26 cellular contexts compared by ENCODE assay signal in the genomic region with DNA sequence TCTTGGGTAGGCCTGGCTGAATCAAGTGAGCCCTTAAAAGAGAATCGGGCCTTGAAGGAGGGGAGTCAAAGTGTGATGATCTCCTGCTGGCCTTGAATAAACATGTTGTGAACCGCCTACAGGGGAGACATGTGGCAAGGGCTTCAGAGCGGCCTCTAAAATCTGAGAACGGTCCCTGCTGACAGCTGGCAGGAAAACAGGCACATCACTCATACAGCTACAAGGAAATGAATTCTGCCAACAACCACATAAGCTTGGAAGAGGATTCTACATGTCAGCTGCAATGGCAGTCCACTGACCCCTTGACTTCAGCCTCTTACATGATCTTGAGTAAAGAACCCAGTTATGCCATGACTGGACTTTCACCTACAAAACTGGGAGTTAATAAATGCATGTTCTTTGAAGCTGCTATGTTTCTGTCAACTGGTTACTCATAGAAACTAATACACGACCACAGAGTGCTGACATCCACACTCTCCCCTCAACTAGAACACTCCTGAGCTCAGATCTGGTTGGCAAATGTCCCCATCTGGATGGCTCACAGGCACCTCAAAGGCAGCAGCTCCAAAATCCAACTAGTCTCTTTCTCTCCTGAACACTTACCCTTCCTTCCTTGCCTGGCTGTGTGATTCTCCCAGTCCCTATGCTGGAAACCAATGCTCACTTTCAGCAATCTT.
DNase-seq lines count a peak whose midpoint lies in the region; ATAC-seq, FAIRE-seq and TF ChIP-seq lines count a peak whose summit lies in the region.
"Had no signal": no experiment of that assay in that cellular context is flagged by ENCODE, and none has a peak within 500 bp of the region (broad histone marks: within the 10 kb centered on the region; RNA-seq: fewer than 3 reads in every experiment).

No MANE protein-coding gene starts in this region.

- peak; percentile 61 for FAIRE-seq in GM12892 (lab: Jason Lieb, UNC)
- FAIRE-seq: GM18507, TTC549 had no signal

- H3K27me3 ChIP-seq in MM.1S (replicated peaks; ENCODE audit: insufficient read depth, low read length), result no peaks in the 10 kb centered on the region
- no peaks in the 10 kb centered on the region for H3K27me3 ChIP-seq in SJCRH30
- H3K27me3 ChIP-seq: esophagus muscularis mucosa, transverse colon had no signal

- H3K4me1 ChIP-seq in MM.1S (ENCODE audit: low read length) (peaks cover 24% of the 10 kb centered on the region), SJCRH30 (peaks cover 31% of the 10 kb centered on the region)
- H3K4me1 ChIP-seq: esophagus muscularis mucosa, gastroesophageal sphincter, transverse colon had no signal

- no peak for DNase-seq in GM12892 (ENCODE audit: insufficient read length)
- DNase-seq in MM.1S, result peak; percentile 54
- peak; percentile 89 to 96 for DNase-seq in SJCRH30
- DNase-seq in pons (ENCODE audit: low spot score), result peak; percentile 50
- no peak for DNase-seq in MV-4-11 (lab: John Stamatoyannopoulos, UW)
- no peak for DNase-seq in AG20443 (ENCODE audit: low spot score)
- DNase-seq: activated naive CD8-positive, alpha-beta T cell treated with anti-CD3 and anti-CD28 coated beads for 36 hours; CD8-positive, alpha-beta T cell; effector memory CD4-positive, alpha-beta T cell; HFFc6; NCI-H187; NCI-H510A treated with DMSO at 0.1 percent for 48 hours; nephron progenitor cell; posterior cingulate gyrus; Right ventricle myocardium superior; stimulated activated CD4-positive, alpha-beta T cell treated with anti-CD3 and anti-CD28 coated beads, Interleukin-4, amount 100 ng/mL, for 1 hour; stimulated activated naive CD8-positive, alpha-beta T cell treated with anti-CD3 and anti-CD28 coated beads, Interleukin-15, amount 100 ng/mL, for 72 hours; T-cell; transverse colon had no signal

- H3K9me3 ChIP-seq in MM.1S (replicated peaks; ENCODE audit: insufficient read depth, low read length) (no peaks in the 10 kb centered on the region), SJCRH30 (replicated peaks) (no peaks in the 10 kb centered on the region)
- H3K9me3 ChIP-seq: esophagus muscularis mucosa, gastroesophageal sphincter, transverse colon had no signal

- H3K79me2 ChIP-seq in MM.1S (ENCODE audit: low read length), result no peaks in the 10 kb centered on the region

- no peaks in the 10 kb centered on the region for H3K9me2 ChIP-seq in MM.1S (replicated peaks; ENCODE audit: insufficient read depth, low read length)

- no peak overlapping the region for H2AFZ ChIP-seq in MM.1S (ENCODE audit: low read length)

- no peak for TF ChIP-seq POLR2A in GM12892 (IDR thresholded peaks at IDR 0.05; ENCODE audit: low read depth, low read length)

- peaks cover 14% of the 10 kb centered on the region for H3F3A ChIP-seq in MM.1S (ENCODE audit: insufficient read depth, low read length)

- H3K36me3 ChIP-seq in MM.1S (replicated peaks; ENCODE audit: insufficient read depth, low read length) (no peaks in the 10 kb centered on the region), SJCRH30 (no peaks in the 10 kb centered on the region)
- H3K36me3 ChIP-seq: esophagus muscularis mucosa, gastroesophageal sphincter, transverse colon had no signal

- H3K4me3 ChIP-seq in MM.1S (ENCODE audit: low read length) (no peak overlapping the region), SJCRH30 (no peak overlapping the region)
- H3K4me3 ChIP-seq: esophagus muscularis mucosa, gastroesophageal sphincter, smooth muscle cell, transverse colon had no signal

- no peak overlapping the region for H3K4me2 ChIP-seq in MM.1S (ENCODE audit: low read depth, low read length)
- H3K4me2 ChIP-seq: smooth muscle cell had no signal

- ATAC-seq in GM21576 (IDR thresholded peaks at IDR 0.05; ENCODE audit: unreplicated experiment), result no peak
- ATAC-seq: CD8-positive, alpha-beta T cell; gastroesophageal sphincter; left lobe of liver; stimulated activated naive CD8-positive, alpha-beta T cell treated with anti-CD3 and anti-CD28 coated beads, Interleukin-15, amount 100 ng/mL, for 72 hours; T-cell had no signal

- H3K9ac ChIP-seq in MM.1S (ENCODE audit: low read length), result no peak overlapping the region

- no peaks in the 10 kb centered on the region for H4K20me1 ChIP-seq in MM.1S (ENCODE audit: insufficient read depth, low read length)

- TF ChIP-seq CTCF in MM.1S (IDR thresholded peaks at IDR 0.05; ENCODE audit: low read length), result no peak

- H3K27ac ChIP-seq in MM.1S (ENCODE audit: low read length) (no peak overlapping the region), SJCRH30 (peak overlapping the region; percentile 92)
- H3K27ac ChIP-seq: esophagus muscularis mucosa, gastroesophageal sphincter, transverse colon had no signal

Comparison
In these comparisons a context has a peak if more than half of its experiments do, and no peak if none do; other contexts are left out.
1. DNase-seq: peak in MM.1S (single experiment), SJCRH30 (2 of 2) and pons (single experiment); none in GM12892 (single experiment), MV-4-11 (single experiment) and AG20443 (single experiment).